17 cellular contexts compared by ENCODE assay signal in the genomic region with DNA sequence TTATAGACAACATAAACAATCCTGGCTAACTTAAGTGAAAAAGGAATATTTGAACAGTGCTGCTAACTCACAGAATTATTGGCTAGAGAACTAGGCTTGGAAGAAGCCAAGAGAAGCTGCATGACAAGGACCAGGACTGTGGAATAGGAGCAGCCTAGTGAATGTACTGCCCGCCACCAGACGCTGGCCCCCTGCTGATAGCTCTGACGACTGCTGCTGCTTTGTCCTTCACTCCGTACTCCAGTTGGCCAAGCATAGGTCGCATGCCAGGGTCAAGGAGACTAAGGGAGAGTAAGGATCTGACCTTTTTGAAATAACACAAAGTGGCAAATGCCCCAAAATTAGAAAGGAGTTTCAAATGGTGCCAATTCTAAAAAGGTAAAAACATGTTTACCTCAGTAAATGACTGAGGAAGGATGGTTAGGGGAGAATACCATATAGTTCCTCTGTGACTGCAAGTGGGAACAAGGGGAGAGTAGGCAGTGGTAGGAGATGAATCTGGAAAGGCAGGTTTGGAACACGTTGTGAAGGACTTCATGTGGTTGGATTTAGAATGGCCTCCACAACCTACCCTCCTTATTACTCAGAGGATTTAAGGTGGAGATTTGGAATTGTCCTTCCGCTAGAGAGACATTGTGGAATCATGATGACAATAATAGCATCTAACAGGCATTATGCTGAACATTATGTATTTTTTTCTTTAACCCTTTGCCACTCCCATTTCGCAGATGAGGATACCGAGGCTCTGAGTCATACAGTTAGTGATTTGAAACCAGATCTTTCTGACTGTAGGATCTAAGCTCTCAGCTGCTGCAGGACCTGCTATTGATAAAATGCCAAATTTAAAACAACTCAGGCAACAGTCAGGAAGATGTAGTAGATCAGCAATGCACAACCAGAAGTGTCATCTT. TPM values are rescaled to one million over a fixed set of nuclear protein-coding genes. Genes with fewer than 3 reads are reported as not detected.
DNase-seq lines count a peak whose midpoint lies in the region; ATAC-seq, FAIRE-seq and TF ChIP-seq lines count a peak whose summit lies in the region.
"Had no signal": no experiment of that assay in that cellular context is flagged by ENCODE, and none has a peak within 500 bp of the region (broad histone marks: within the 10 kb centered on the region; RNA-seq: fewer than 3 reads in every experiment).

No MANE protein-coding gene starts in this region.

- H3K4me2 ChIP-seq in SK-N-SH (peak overlapping the region; percentile 21; the same call in 1 of the 2 replicates), fibroblast of lung (ENCODE audit: extremely low read depth, insufficient read depth, low read length) (peak overlapping the region; percentile 18)
- H3K4me2 ChIP-seq: BLaER1 had no signal

- 68% methylated on average over 9 of the region's 9 CpGs for WGBS in SK-N-SH (ENCODE audit: low lambda C conversion rate)

- H3K9me2 ChIP-seq in SK-N-SH = no peaks in the 10 kb centered on the region

- H3F3A ChIP-seq in SK-N-SH (replicated peaks; ENCODE audit: insufficient read depth) = peaks cover 27% of the 10 kb centered on the region

- DNase-seq in H7 (peak; percentile 65), SK-N-SH (no peak), fibroblast of lung (ENCODE audit: low read depth in 2 of 2) (peak; percentile 47 to 58), nephron progenitor cell (peak; percentile 9), NCI-H1105 treated with DMSO at 0.1 percent for 48 hours (lab: John Stamatoyannopoulos, UW) (no peak), NCI-H748 treated with DMSO at 0.1 percent for 48 hours (lab: John Stamatoyannopoulos, UW) (no peak), D721Med (ENCODE audit: insufficient read length, low spot score) (no peak)
- DNase-seq: activated CD4-positive, alpha-beta T cell treated with anti-CD3 and anti-CD28 coated beads, Interleukin-2, amount 50 U/mL, for 4 hours; DMS53; NCI-H187 treated with DMSO at 0.1 percent for 48 hours; SHP77; stimulated activated CD4-positive, alpha-beta T cell treated with anti-CD3 and anti-CD28 coated beads, Interleukin-2, amount 100 ng/mL, for 48 hours; T1000; tibial artery had no signal

- H4K20me1 ChIP-seq in SK-N-SH (ENCODE audit: insufficient read depth) = no peaks in the 10 kb centered on the region
- no peaks in the 10 kb centered on the region for H4K20me1 ChIP-seq in fibroblast of lung (ENCODE audit: control insufficient read depth, extremely low read depth, insufficient read depth, low read length)
- H4K20me1 ChIP-seq: BLaER1 had no signal

- H3K4me3 ChIP-seq in H7 (ENCODE audit: insufficient read depth, low read depth, low read length) = no peak overlapping the region
- H3K4me3 ChIP-seq in SK-N-SH (ENCODE audit: low read depth in 2 of 2, low read length in 1 of 2) = no peak overlapping the region
- no peak overlapping the region for H3K4me3 ChIP-seq in fibroblast of lung (replicated peaks in 1 of 4; ENCODE audit: control extremely low read depth in 1 of 4, insufficient read depth in 1 of 4, low read depth in 3 of 4, low read length in 4 of 4)
- H3K4me3 ChIP-seq: BLaER1, tibial artery had no signal

- POLR2A ChIA-PET in SK-N-SH (lab: Yijun Ruan, JAX) = no interaction called here

- H3K27ac ChIP-seq in SK-N-SH (ENCODE audit: low read depth in 2 of 2, low read length in 1 of 2) (peak overlapping the region; percentile 64 to 85), fibroblast of lung (ENCODE audit: insufficient read depth, low read length) (peak overlapping the region; percentile 24)
- H3K27ac ChIP-seq: BLaER1, tibial artery had no signal

- H3K9me3 ChIP-seq in SK-N-SH (no peaks in the 10 kb centered on the region), fibroblast of lung (ENCODE audit: control insufficient read depth, insufficient read depth, low read depth, low read length) (no peaks in the 10 kb centered on the region)
- H3K9me3 ChIP-seq: BLaER1, tibial artery had no signal

- H3K9ac ChIP-seq in SK-N-SH (no peak overlapping the region), fibroblast of lung (ENCODE audit: insufficient read depth, low read length) (no peak overlapping the region)
- H3K9ac ChIP-seq: BLaER1 had no signal

- H3K36me3 ChIP-seq in H7 (replicated peaks; ENCODE audit: control insufficient read depth, insufficient read depth, low read length) = peaks cover 1% of the 10 kb centered on the region; the same call in 1 of the 2 replicates
- H3K36me3 ChIP-seq in SK-N-SH (replicated peaks in 1 of 2; ENCODE audit: control insufficient read depth in 1 of 2, insufficient read depth in 2 of 2, low read length in 1 of 2) = peaks cover 51 to 53% of the 10 kb centered on the region in 2 experiments
- no peaks in the 10 kb centered on the region for H3K36me3 ChIP-seq in fibroblast of lung (ENCODE audit: control insufficient read depth, insufficient read depth, low read length)

- no peaks in the 10 kb centered on the region for H3K27me3 ChIP-seq in H7 (ENCODE audit: control insufficient read depth, insufficient read depth, low read length)
- H3K27me3 ChIP-seq in SK-N-SH (ENCODE audit: insufficient read depth) = no peaks in the 10 kb centered on the region
- no peaks in the 10 kb centered on the region for H3K27me3 ChIP-seq in fibroblast of lung (ENCODE audit: control insufficient read depth, insufficient read depth, low read length)
- H3K27me3 ChIP-seq: BLaER1, tibial artery had no signal

- H3K9me3 Mint-ChIP-seq in nephron progenitor cell = no peaks in the 10 kb centered on the region
- H3K9me3 Mint-ChIP-seq: activated T-helper 1 cell treated with anti-CD3 and anti-CD28 coated beads, Interleukin-12 subunit alpha, Interleukin-12 subunit beta, Interleukin-2, Interleukin-4 antibody, amounts not matched to agents 30 ng/mL and 10 ng/mL and 1 ng/mL, durations not matched to agents 14 hours and 24 hours and 36 hours had no signal

- ATAC-seq in GM18517 (IDR thresholded peaks at IDR 0.05; ENCODE audit: unreplicated experiment) = no peak

- H2AFZ ChIP-seq in SK-N-SH (ENCODE audit: low read depth) (no peak overlapping the region), fibroblast of lung (ENCODE audit: low read length) (no peak overlapping the region)

- TF ChIP-seq CTCF in SK-N-SH (IDR thresholded peaks at IDR 0.05) = no peak
- no peak for TF ChIP-seq CTCF in fibroblast of lung (conservative IDR thresholded peaks at IDR 0.05 in 1 of 2, IDR thresholded peaks at IDR 0.05 in 1 of 2; ENCODE audit: low read depth in 1 of 2, low read length in 2 of 2)
- TF ChIP-seq CTCF in nephron progenitor cell (IDR thresholded peaks at IDR 0.05) = no peak
- no peak for TF ChIP-seq CTCF in D721Med (IDR thresholded peaks at IDR 0.05; ENCODE audit: insufficient read depth, missing control alignments)

- no peak overlapping the region for H3K4me3 Mint-ChIP-seq in nephron progenitor cell
- H3K4me3 Mint-ChIP-seq: activated T-helper 1 cell treated with anti-CD3 and anti-CD28 coated beads, Interleukin-12 subunit alpha, Interleukin-12 subunit beta, Interleukin-2, Interleukin-4 antibody, amounts not matched to agents 30 ng/mL and 10 ng/mL and 1 ng/mL, durations not matched to agents 14 hours and 24 hours and 36 hours had no signal

- peaks cover 78% of the 10 kb centered on the region for H3K36me3 Mint-ChIP-seq in nephron progenitor cell (ENCODE audit: low read depth)

- no peaks in the 10 kb centered on the region for H3K27me3 Mint-ChIP-seq in nephron progenitor cell (ENCODE audit: low read depth, poor library complexity)

- CTCF ChIA-PET in SK-N-SH (lab: Yijun Ruan, JAX) = interaction anchor here (0.7 to 1.1 kb wide), 2 partner anchors 18 to 126 kb away, joined by 3 read pairs; no protein-coding TSS in a partner anchor

- no peak for FAIRE-seq in D721Med (lab: Jason Lieb, UNC)

- H3K4me1 ChIP-seq in SK-N-SH (ENCODE audit: control insufficient read depth in 1 of 2, insufficient read depth in 2 of 2, low read depth in 1 of 2, low read length in 1 of 2) = peaks cover 17 to 19% of the 10 kb centered on the region in 2 experiments
- H3K4me1 ChIP-seq in fibroblast of lung (ENCODE audit: control insufficient read depth, extremely low read depth, insufficient read depth, low read length) = peaks cover 13% of the 10 kb centered on the region
- H3K4me1 ChIP-seq: BLaER1 had no signal

- peaks cover 4% of the 10 kb centered on the region for H3K4me1 Mint-ChIP-seq in nephron progenitor cell

- H3K27ac Mint-ChIP-seq in nephron progenitor cell = peak overlapping the region; percentile 14
- H3K27ac Mint-ChIP-seq: activated T-helper 1 cell treated with anti-CD3 and anti-CD28 coated beads, Interleukin-12 subunit alpha, Interleukin-12 subunit beta, Interleukin-2, Interleukin-4 antibody, amounts not matched to agents 30 ng/mL and 10 ng/mL and 1 ng/mL, durations not matched to agents 14 hours and 24 hours and 36 hours had no signal

- no peak for TF ChIP-seq RAD21 in SK-N-SH (IDR thresholded peaks at IDR 0.05; ENCODE audit: low read length)

- TF ChIP-seq EP300 in SK-N-SH (IDR thresholded peaks at IDR 0.05; ENCODE audit: borderline replicate concordance in 1 of 2, low read depth in 1 of 2, low read length in 1 of 2) = no peak

- H3K79me2 ChIP-seq in SK-N-SH (ENCODE audit: insufficient read depth) (no peaks in the 10 kb centered on the region), fibroblast of lung (ENCODE audit: control insufficient read depth, insufficient read depth, low read length) (no peaks in the 10 kb centered on the region)

TF ChIP-seq in SK-N-SH, 30 proteins besides CTCF, POLR2A, EP300 and RAD21 (continues in another document):
- no peak for TF ChIP-seq MXI1 (IDR thresholded peaks at IDR 0.05; ENCODE audit: low read depth, low read length)
- TF ChIP-seq, protein P1, sequence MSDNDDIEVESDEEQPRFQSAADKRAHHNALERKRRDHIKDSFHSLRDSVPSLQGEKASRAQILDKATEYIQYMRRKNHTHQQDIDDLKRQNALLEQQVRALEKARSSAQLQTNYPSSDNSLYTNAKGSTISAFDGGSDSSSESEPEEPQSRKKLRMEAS (IDR thresholded peaks at IDR 0.05; ENCODE audit: low read depth) = no peak

RNA-seq across cellular contexts. Expression of a gene that starts 19.5 kb away (rescaled TPM):
- total RNA-seq in H7 (2014; rRNA removed; shearing (Covaris generic)) = 45.9 and 49.1 TPM in 2 replicates
- polyA plus RNA-seq in SK-N-SH (2012; rRNA removed) (27.0 and 33.6 TPM in 2 replicates), fibroblast of lung (24.4 and 27.4 TPM in 2 replicates)
- 36.9 and 37.8 TPM in 2 replicates for polyA plus RNA-seq in SK-N-SH (2012; cell fraction: cytosol; rRNA removed)
- polyA plus RNA-seq in SK-N-SH (2012; cell fraction: nucleus; rRNA removed) = 22.3 and 42.9 TPM in 2 replicates
- 57.8 and 84.7 TPM in 2 replicates for total RNA-seq in fibroblast of lung
- 30.7 and 33.7 TPM in 2 replicates for polyA plus RNA-seq in fibroblast of lung (2012)
- 18.5 and 20.1 TPM in 2 replicates for polyA minus RNA-seq in fibroblast of lung (ENCODE audit: low replicate concordance)

RNA-seq across cellular contexts. Expression of a gene that starts 19.8 kb away (rescaled TPM):
- 9.0 and 11.4 TPM in 2 replicates for total RNA-seq in H7 (2014; rRNA removed; shearing (Covaris generic))
- 10.4 and 14.6 TPM in 2 replicates for polyA plus RNA-seq in SK-N-SH (2012; rRNA removed)
- 15.7 and 16.1 TPM in 2 replicates for polyA plus RNA-seq in SK-N-SH (2012; cell fraction: cytosol; rRNA removed)
- 7.5 and 14.7 TPM in 2 replicates for polyA plus RNA-seq in SK-N-SH (2012; cell fraction: nucleus; rRNA removed)
- 72.9 and 81.1 TPM in 2 replicates for total RNA-seq in fibroblast of lung
- polyA plus RNA-seq in fibroblast of lung = 48.6 and 73.2 TPM in 2 replicates
- 30.4 and 46.3 TPM in 2 replicates for polyA plus RNA-seq in fibroblast of lung (2012)
- polyA minus RNA-seq in fibroblast of lung (ENCODE audit: low replicate concordance) = 26.7 and 36.1 TPM in 2 replicates

Comparison
In these comparisons a context has a peak if more than half of its experiments do, and no peak if none do; other contexts are left out.
1. DNase-seq: peak in H7 (single experiment), fibroblast of lung (2 of 2) and nephron progenitor cell (single experiment); none in SK-N-SH (single experiment), NCI-H1105 treated with DMSO at 0.1 percent for 48 hours (single experiment), NCI-H748 treated with DMSO at 0.1 percent for 48 hours (single experiment) and D721Med (single experiment).